1 cellular context compared by ENCODE assay signal in the genomic region with DNA sequence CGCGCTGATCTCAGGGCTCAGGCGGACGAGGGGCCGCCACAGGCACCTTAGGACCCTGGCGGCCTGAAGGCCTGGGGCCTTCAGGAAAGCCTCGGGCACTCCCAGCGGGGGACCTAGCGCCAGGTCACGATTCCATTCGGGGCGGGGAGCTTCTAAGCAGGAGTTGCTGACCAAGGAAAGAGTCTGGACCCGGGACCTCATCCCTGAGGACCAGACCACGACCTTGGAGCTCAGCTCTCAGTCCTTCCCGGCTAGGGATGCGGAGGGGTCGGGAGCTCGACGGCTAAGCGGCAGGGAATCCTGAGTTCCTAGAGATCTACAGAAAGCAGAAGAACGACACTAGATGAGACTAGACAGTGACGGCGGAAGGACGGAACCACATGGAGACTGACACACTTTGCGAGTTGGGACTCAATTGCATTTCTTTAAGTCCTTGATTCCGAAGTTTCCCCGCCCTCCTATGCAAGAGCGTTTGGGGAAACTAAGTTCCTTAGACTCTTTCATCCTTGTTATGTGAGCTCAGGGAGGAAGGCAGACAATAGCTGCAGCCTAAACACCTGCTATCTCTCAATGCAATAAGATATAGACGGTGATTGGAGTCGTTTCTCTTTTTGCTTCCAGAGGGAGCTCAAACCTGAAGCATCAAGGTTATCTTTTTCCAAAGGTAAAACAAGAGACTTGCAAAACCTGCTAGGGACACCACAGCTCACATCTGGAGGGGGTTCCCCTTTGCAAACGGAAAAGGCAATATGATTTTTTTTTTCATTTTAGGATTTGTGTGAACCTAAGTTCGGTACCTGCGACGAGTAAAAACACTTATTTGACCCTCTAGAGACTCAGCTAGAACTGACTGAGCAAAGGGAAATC.
TF ChIP-seq lines count a peak whose summit lies in the region.

No MANE protein-coding gene starts in this region.

TF ChIP-seq in HepG2, 621 proteins besides CTCF, POLR2A, EP300 and RAD21:
- TF ChIP-seq POLR2AphosphoS5 (IDR thresholded peaks at IDR 0.05; ENCODE audit: low read depth, low read length) (no peak), EEA1 (CRISPR knock-in tag; IDR thresholded peaks at IDR 0.05; ENCODE audit: borderline replicate concordance) (no peak), ARNTL (CRISPR knock-in tag; IDR thresholded peaks at IDR 0.05) (no peak), MED8 (CRISPR knock-in tag; IDR thresholded peaks at IDR 0.05; ENCODE audit: insufficient replicate concordance) (no peak), ZNF18 (CRISPR knock-in tag; IDR thresholded peaks at IDR 0.05; ENCODE audit: insufficient replicate concordance) (no peak)
TF ChIP-seq in HepG2: peak in this region for 0.
